ENCODE assay signal across 10 cellular contexts in the genomic region with DNA sequence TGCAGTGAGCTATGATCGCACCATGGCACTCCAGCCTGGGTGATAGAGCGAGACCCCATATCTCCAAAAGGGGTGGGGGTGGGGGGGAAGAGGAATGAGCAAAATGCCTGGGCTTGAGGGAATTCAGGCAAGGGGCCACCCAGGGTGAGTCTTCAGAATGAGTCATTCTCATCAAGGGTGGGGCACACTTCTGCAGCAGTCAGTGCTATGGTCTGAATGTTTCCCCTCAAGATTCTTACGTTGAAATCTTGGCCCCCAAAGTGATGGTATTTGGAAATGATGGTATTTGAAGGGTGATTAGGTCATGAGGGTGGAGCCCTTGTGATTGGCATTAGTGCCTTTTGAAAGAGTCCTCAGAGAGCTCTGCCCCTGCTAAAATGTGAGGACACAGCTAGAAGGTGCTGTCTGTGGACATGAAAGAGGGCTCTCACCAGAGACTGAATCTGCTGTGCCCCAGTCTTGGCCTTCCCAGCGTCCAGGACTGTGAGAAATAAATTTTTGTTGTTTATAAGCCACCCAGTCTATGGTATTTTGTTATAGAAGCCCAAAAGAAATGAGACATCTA.
DNase-seq lines count a peak whose midpoint lies in the region; ATAC-seq and TF ChIP-seq lines count a peak whose summit lies in the region.
"Had no signal": no experiment of that assay in that cellular context is flagged by ENCODE, and none has a peak within 500 bp of the region (broad histone marks: within the 10 kb centered on the region; RNA-seq: fewer than 3 reads in every experiment).

No MANE protein-coding gene starts in this region.

- H3K27ac ChIP-seq in vagina, result no peak overlapping the region

- peak; percentile 10 for DNase-seq in activated CD8-positive, alpha-beta T cell treated with anti-CD3 and anti-CD28 coated beads for 36 hours
- no peak for DNase-seq in activated CD8-positive, alpha-beta T cell treated with anti-CD3 and anti-CD28 coated beads, Interleukin-2, amount 10 ng/mL, durations not matched to agents 7 days and 5 days
- DNase-seq in RPMI7951 (ENCODE audit: low read depth) (peak; percentile 69), fibroblast of mammary gland (ENCODE audit: low read depth) (peak; percentile 82), OCI-M1 (lab: John Stamatoyannopoulos, UW) (no peak), natural killer cell (no peak), vagina (ENCODE audit: extremely low spot score in 2 of 2) (no peak)
- DNase-seq: effector memory CD8-positive, alpha-beta T cell; T1000 had no signal

- no peak overlapping the region for H3K4me3 Mint-ChIP-seq in activated CD8-positive, alpha-beta T cell treated with anti-CD3 and anti-CD28 coated beads for 36 hours
- H3K4me3 Mint-ChIP-seq in activated CD8-positive, alpha-beta T cell treated with anti-CD3 and anti-CD28 coated beads, Interleukin-2, amount 10 ng/mL, durations not matched to agents 7 days and 5 days, result no peak overlapping the region
- peak overlapping the region; percentile 20 for H3K4me3 Mint-ChIP-seq in stimulated activated naive CD8-positive, alpha-beta T cell treated with anti-CD3 and anti-CD28 coated beads, Interleukin-15, Interleukin-2, amounts not matched to agents 100 ng/mL and 50 ng/mL, for 24 hours
- H3K4me3 Mint-ChIP-seq in natural killer cell, result no peak overlapping the region
- H3K4me3 Mint-ChIP-seq: effector memory CD8-positive, alpha-beta T cell had no signal

- CTCF ChIA-PET in activated CD8-positive, alpha-beta T cell treated with anti-CD3 and anti-CD28 coated beads for 36 hours (lab: Charles Lee), result interaction anchor here (0.8 to 1.4 kb wide), 3 partner anchors 25 to 135 kb away, joined by 3 to 5 read pairs (median 3); no protein-coding TSS in a partner anchor
- CTCF ChIA-PET in activated CD8-positive, alpha-beta T cell treated with anti-CD3 and anti-CD28 coated beads, Interleukin-2, amount 10 ng/mL, durations not matched to agents 7 days and 5 days (lab: Charles Lee), result no interaction called here

- TF ChIP-seq POLR2A in vagina (IDR thresholded peaks at IDR 0.05), result no peak

- H3K36me3 ChIP-seq in vagina, result no peaks in the 10 kb centered on the region

- H3K36me3 Mint-ChIP-seq in activated CD8-positive, alpha-beta T cell treated with anti-CD3 and anti-CD28 coated beads for 36 hours (ENCODE audit: low read depth), result no peaks in the 10 kb centered on the region
- H3K36me3 Mint-ChIP-seq in activated CD8-positive, alpha-beta T cell treated with anti-CD3 and anti-CD28 coated beads, Interleukin-2, amount 10 ng/mL, durations not matched to agents 7 days and 5 days (ENCODE audit: low read depth), result no peaks in the 10 kb centered on the region
- no peaks in the 10 kb centered on the region for H3K36me3 Mint-ChIP-seq in stimulated activated naive CD8-positive, alpha-beta T cell treated with anti-CD3 and anti-CD28 coated beads, Interleukin-15, Interleukin-2, amounts not matched to agents 100 ng/mL and 50 ng/mL, for 24 hours (ENCODE audit: low read depth)
- no peaks in the 10 kb centered on the region for H3K36me3 Mint-ChIP-seq in natural killer cell

- no peaks in the 10 kb centered on the region for H3K9me3 Mint-ChIP-seq in activated CD8-positive, alpha-beta T cell treated with anti-CD3 and anti-CD28 coated beads for 36 hours
- H3K9me3 Mint-ChIP-seq in activated CD8-positive, alpha-beta T cell treated with anti-CD3 and anti-CD28 coated beads, Interleukin-2, amount 10 ng/mL, durations not matched to agents 7 days and 5 days (ENCODE audit: insufficient read depth), result no peaks in the 10 kb centered on the region
- no peaks in the 10 kb centered on the region for H3K9me3 Mint-ChIP-seq in stimulated activated naive CD8-positive, alpha-beta T cell treated with anti-CD3 and anti-CD28 coated beads, Interleukin-15, Interleukin-2, amounts not matched to agents 100 ng/mL and 50 ng/mL, for 24 hours
- no peaks in the 10 kb centered on the region for H3K9me3 Mint-ChIP-seq in natural killer cell
- H3K9me3 Mint-ChIP-seq: effector memory CD8-positive, alpha-beta T cell had no signal

- intact Hi-C loops in activated CD8-positive, alpha-beta T cell treated with anti-CD3 and anti-CD28 coated beads for 36 hours (cut with micrococcal nuclease), result no loop called here
- intact Hi-C loops in natural killer cell (cut with micrococcal nuclease) (no loop called here), vagina (cut with DNase I) (no loop called here)

- POLR2A ChIA-PET in activated CD8-positive, alpha-beta T cell treated with anti-CD3 and anti-CD28 coated beads for 36 hours (lab: Charles Lee), result interaction anchor here (1.3 kb wide), 1 partner anchor 23 kb away, joined by 3 read pairs; no protein-coding TSS in a partner anchor
- POLR2A ChIA-PET in activated CD8-positive, alpha-beta T cell treated with anti-CD3 and anti-CD28 coated beads, Interleukin-2, amount 10 ng/mL, durations not matched to agents 7 days and 5 days (lab: Charles Lee), result no interaction called here

- H3K4me1 ChIP-seq in vagina, result no peaks in the 10 kb centered on the region

- no peaks in the 10 kb centered on the region for H3K27me3 ChIP-seq in vagina

- H3K4me1 Mint-ChIP-seq in activated CD8-positive, alpha-beta T cell treated with anti-CD3 and anti-CD28 coated beads for 36 hours (ENCODE audit: low read depth), result peaks cover 15% of the 10 kb centered on the region
- no peaks in the 10 kb centered on the region for H3K4me1 Mint-ChIP-seq in activated CD8-positive, alpha-beta T cell treated with anti-CD3 and anti-CD28 coated beads, Interleukin-2, amount 10 ng/mL, durations not matched to agents 7 days and 5 days (ENCODE audit: low read depth)
- H3K4me1 Mint-ChIP-seq in stimulated activated naive CD8-positive, alpha-beta T cell treated with anti-CD3 and anti-CD28 coated beads, Interleukin-15, Interleukin-2, amounts not matched to agents 100 ng/mL and 50 ng/mL, for 24 hours (ENCODE audit: low read depth), result peaks cover 23% of the 10 kb centered on the region
- no peaks in the 10 kb centered on the region for H3K4me1 Mint-ChIP-seq in natural killer cell

- peaks cover 7% of the 10 kb centered on the region for H3K27me3 Mint-ChIP-seq in activated CD8-positive, alpha-beta T cell treated with anti-CD3 and anti-CD28 coated beads for 36 hours
- peaks cover 2% of the 10 kb centered on the region for H3K27me3 Mint-ChIP-seq in activated CD8-positive, alpha-beta T cell treated with anti-CD3 and anti-CD28 coated beads, Interleukin-2, amount 10 ng/mL, durations not matched to agents 7 days and 5 days (ENCODE audit: low read depth)
- H3K27me3 Mint-ChIP-seq in stimulated activated naive CD8-positive, alpha-beta T cell treated with anti-CD3 and anti-CD28 coated beads, Interleukin-15, Interleukin-2, amounts not matched to agents 100 ng/mL and 50 ng/mL, for 24 hours, result peaks cover 4% of the 10 kb centered on the region
- H3K27me3 Mint-ChIP-seq in natural killer cell (ENCODE audit: low read depth in 2 of 2), result peaks cover 0 to 9% of the 10 kb centered on the region in 2 donors

- TF ChIP-seq CTCF in activated CD8-positive, alpha-beta T cell treated with anti-CD3 and anti-CD28 coated beads for 36 hours (IDR thresholded peaks at IDR 0.05), result no peak
- TF ChIP-seq CTCF in fibroblast of mammary gland (conservative IDR thresholded peaks at IDR 0.05; ENCODE audit: control insufficient read depth, insufficient read depth, low read depth, low read length), result no peak
- no peak for TF ChIP-seq CTCF in natural killer cell (IDR thresholded peaks at IDR 0.05)
- TF ChIP-seq CTCF in vagina (IDR thresholded peaks at IDR 0.05), result no peak

- no peaks in the 10 kb centered on the region for H3K9me3 ChIP-seq in vagina

- no peak overlapping the region for H3K4me3 ChIP-seq in fibroblast of mammary gland (ENCODE audit: control insufficient read depth, low read depth, low read length)
- H3K4me3 ChIP-seq in vagina, result no peak overlapping the region

- ATAC-seq in activated CD8-positive, alpha-beta T cell treated with anti-CD3 and anti-CD28 coated beads for 36 hours, result peak; percentile 34
- ATAC-seq in activated CD8-positive, alpha-beta T cell treated with anti-CD3 and anti-CD28 coated beads, Interleukin-2, amount 10 ng/mL, durations not matched to agents 7 days and 5 days, result no peak
- ATAC-seq in natural killer cell, result no peak

- no peak overlapping the region for H3K27ac Mint-ChIP-seq in activated CD8-positive, alpha-beta T cell treated with anti-CD3 and anti-CD28 coated beads for 36 hours
- no peak overlapping the region for H3K27ac Mint-ChIP-seq in activated CD8-positive, alpha-beta T cell treated with anti-CD3 and anti-CD28 coated beads, Interleukin-2, amount 10 ng/mL, durations not matched to agents 7 days and 5 days
- peak overlapping the region; percentile 82 for H3K27ac Mint-ChIP-seq in stimulated activated naive CD8-positive, alpha-beta T cell treated with anti-CD3 and anti-CD28 coated beads, Interleukin-15, Interleukin-2, amounts not matched to agents 100 ng/mL and 50 ng/mL, for 24 hours
- H3K27ac Mint-ChIP-seq in natural killer cell, result no peak overlapping the region
- H3K27ac Mint-ChIP-seq: effector memory CD8-positive, alpha-beta T cell had no signal

Comparison
In these comparisons a context has a peak if more than half of its experiments do, and no peak if none do; other contexts are left out.
1. DNase-seq: peak in activated CD8-positive, alpha-beta T cell treated with anti-CD3 and anti-CD28 coated beads for 36 hours (single experiment), RPMI7951 (single experiment) and fibroblast of mammary gland (single experiment); none in activated CD8-positive, alpha-beta T cell treated with anti-CD3 and anti-CD28 coated beads, Interleukin-2, amount 10 ng/mL, durations not matched to agents 7 days and 5 days (single experiment), OCI-M1 (single experiment), natural killer cell (single experiment) and vagina (0 of 2).